In the genomic region with DNA sequence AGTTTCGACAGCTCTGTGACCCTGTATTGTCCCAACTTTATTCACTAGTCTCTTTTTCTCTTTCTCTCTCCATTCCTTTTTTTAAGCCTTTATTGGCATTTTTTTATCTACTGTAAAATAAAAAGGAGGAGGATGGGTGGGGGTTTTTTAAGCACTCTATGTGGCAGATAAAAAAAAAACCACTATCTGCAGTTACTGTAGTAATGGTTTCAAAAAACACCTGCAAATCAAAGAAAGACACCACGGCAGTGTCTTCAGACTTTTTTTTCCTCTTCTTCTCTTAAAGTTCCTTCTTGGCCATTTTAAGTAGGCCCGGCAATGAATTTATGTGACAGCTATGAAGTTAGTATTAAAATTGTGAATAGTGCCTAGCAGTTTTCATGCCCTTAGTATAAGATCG, we compare ENCODE assay signal across 17 cellular contexts. TPM values are rescaled to one million over a fixed set of nuclear protein-coding genes. Genes with fewer than 3 reads are reported as not detected.
DNase-seq lines count a peak whose midpoint lies in the region; ATAC-seq and TF ChIP-seq lines count a peak whose summit lies in the region.
"Had no signal": no experiment of that assay in that cellular context is flagged by ENCODE, and none has a peak within 500 bp of the region (broad histone marks: within the 10 kb centered on the region; RNA-seq: fewer than 3 reads in every experiment).

No MANE protein-coding gene starts in this region.

- TF ChIP-seq POLR2A in thyroid gland (IDR thresholded peaks at IDR 0.05), result no peak

- no peak overlapping the region for H2BK120ac ChIP-seq in neuronal stem cell (ENCODE audit: low read depth, low read length)

- no peaks in the 10 kb centered on the region for H3K79me1 ChIP-seq in neuronal stem cell (ENCODE audit: low read depth, low read length)

- H3K27ac ChIP-seq in endodermal cell (ENCODE audit: low read depth, low read length) (no peak overlapping the region), neuronal stem cell (replicated peaks; ENCODE audit: low read length) (no peak overlapping the region), thyroid gland (no peak overlapping the region)
- H3K27ac ChIP-seq: HL-60, upper lobe of left lung had no signal

- H3K9me3 ChIP-seq in endodermal cell (ENCODE audit: control insufficient read depth, low read length), result no peaks in the 10 kb centered on the region
- H3K9me3 ChIP-seq in neuronal stem cell (replicated peaks in 1 of 2; ENCODE audit: control insufficient read depth in 2 of 2, insufficient read depth in 1 of 2, low read depth in 1 of 2, low read length in 2 of 2), result no peaks in the 10 kb centered on the region
- H3K9me3 ChIP-seq in thyroid gland, result no peaks in the 10 kb centered on the region
- H3K9me3 ChIP-seq: upper lobe of left lung had no signal

- no peak for ATAC-seq in activated CD4-positive, alpha-beta T cell treated with anti-CD3 and anti-CD28 coated beads for 36 hours
- ATAC-seq in WTC11, result no peak
- ATAC-seq: Panc1 had no signal

- no peak overlapping the region for H3K23ac ChIP-seq in neuronal stem cell (ENCODE audit: low read depth, low read length, poor library complexity)

- peaks cover 36% of the 10 kb centered on the region for H3K27me3 Mint-ChIP-seq in activated CD4-positive, alpha-beta T cell treated with anti-CD3 and anti-CD28 coated beads for 36 hours
- peaks cover 24% of the 10 kb centered on the region for H3K27me3 Mint-ChIP-seq in WTC11 (ENCODE audit: low read depth)
- H3K27me3 Mint-ChIP-seq in endodermal cell (ENCODE audit: insufficient read depth), result peaks cover 35% of the 10 kb centered on the region

- peak overlapping the region; percentile 98 for H3K4me2 ChIP-seq in neuronal stem cell (ENCODE audit: insufficient read depth, low read length, poor library complexity, severe bottlenecking)

- H3K4me3 Mint-ChIP-seq in activated CD4-positive, alpha-beta T cell treated with anti-CD3 and anti-CD28 coated beads for 36 hours, result peak overlapping the region; percentile 58
- peak overlapping the region; percentile 84 for H3K4me3 Mint-ChIP-seq in WTC11
- H3K4me3 Mint-ChIP-seq in endodermal cell, result peak overlapping the region; percentile 53

- peak overlapping the region; percentile 18 for H3K27ac Mint-ChIP-seq in activated CD4-positive, alpha-beta T cell treated with anti-CD3 and anti-CD28 coated beads for 36 hours
- H3K27ac Mint-ChIP-seq in WTC11 (no peak overlapping the region), endodermal cell (no peak overlapping the region)

- POLR2A ChIA-PET in activated CD4-positive, alpha-beta T cell treated with anti-CD3 and anti-CD28 coated beads for 36 hours (lab: Charles Lee), result no interaction called here
- POLR2A ChIA-PET in WTC11 (lab: Charles Lee), result no interaction called here

- intact Hi-C loops in activated CD4-positive, alpha-beta T cell treated with anti-CD3 and anti-CD28 coated beads for 36 hours (cut with DNase I, micrococcal nuclease), result no loop called here
- intact Hi-C loops in thyroid gland (cut with DNase I), result no loop called here

- no peak overlapping the region for H2BK12ac ChIP-seq in neuronal stem cell (ENCODE audit: low read length)

- H2BK5ac ChIP-seq in neuronal stem cell (ENCODE audit: low read length), result no peak overlapping the region

- no peak overlapping the region for H3K4ac ChIP-seq in neuronal stem cell (ENCODE audit: low read length)

- no peaks in the 10 kb centered on the region for H3K36me3 ChIP-seq in endodermal cell (ENCODE audit: control insufficient read depth, insufficient read depth, low read length)
- no peaks in the 10 kb centered on the region for H3K36me3 ChIP-seq in neuronal stem cell (replicated peaks in 1 of 2; ENCODE audit: control insufficient read depth in 2 of 2, insufficient read depth in 2 of 2, low read length in 2 of 2)
- no peaks in the 10 kb centered on the region for H3K36me3 ChIP-seq in thyroid gland
- H3K36me3 ChIP-seq: upper lobe of left lung had no signal

- H2AK5ac ChIP-seq in neuronal stem cell (ENCODE audit: low read depth, low read length), result no peak overlapping the region

- peaks cover 7% of the 10 kb centered on the region for H3K9me3 Mint-ChIP-seq in activated CD4-positive, alpha-beta T cell treated with anti-CD3 and anti-CD28 coated beads for 36 hours (ENCODE audit: low read depth)
- H3K9me3 Mint-ChIP-seq in WTC11, result peaks cover 11% of the 10 kb centered on the region
- no peaks in the 10 kb centered on the region for H3K9me3 Mint-ChIP-seq in endodermal cell

- H3K27me3 ChIP-seq in endodermal cell (ENCODE audit: control insufficient read depth, insufficient read depth, low read length, poor library complexity, severe bottlenecking), result peaks cover 33% of the 10 kb centered on the region
- peaks cover 0 to 26% (median 2%) of the 10 kb centered on the region in 3 experiments for H3K27me3 ChIP-seq in neuronal stem cell (ENCODE audit: control insufficient read depth in 3 of 3, insufficient read depth in 3 of 3, low read depth in 1 of 3, low read length in 3 of 3)
- peaks cover 4% of the 10 kb centered on the region for H3K27me3 ChIP-seq in thyroid gland

- H3K4me3 ChIP-seq in endodermal cell (ENCODE audit: low read length) (no peak overlapping the region), neuronal stem cell (ENCODE audit: low read length in 2 of 2) (no peak overlapping the region), thyroid gland (replicated peaks in 1 of 3) (no peak overlapping the region)

- CTCF ChIA-PET in activated CD4-positive, alpha-beta T cell treated with anti-CD3 and anti-CD28 coated beads for 36 hours (lab: Charles Lee), result no interaction called here
- CTCF ChIA-PET in WTC11 (lab: Charles Lee), result interaction anchor here (1.7 kb wide), 1 partner anchor 60 kb away, joined by 4 read pairs; no protein-coding TSS in a partner anchor

- TF ChIP-seq CTCF in WTC11 (IDR thresholded peaks at IDR 0.05), result no peak
- TF ChIP-seq CTCF in endodermal cell (conservative IDR thresholded peaks at IDR 0.05), result no peak
- TF ChIP-seq CTCF in thyroid gland (IDR thresholded peaks at IDR 0.05), result no peak

- no peak overlapping the region for H3K14ac ChIP-seq in neuronal stem cell (ENCODE audit: low read length)

- no peaks in the 10 kb centered on the region for H3K36me3 Mint-ChIP-seq in activated CD4-positive, alpha-beta T cell treated with anti-CD3 and anti-CD28 coated beads for 36 hours (ENCODE audit: low read depth)
- no peaks in the 10 kb centered on the region for H3K36me3 Mint-ChIP-seq in WTC11
- H3K36me3 Mint-ChIP-seq in endodermal cell (ENCODE audit: low read depth), result no peaks in the 10 kb centered on the region

- no peak overlapping the region for H2BK15ac ChIP-seq in neuronal stem cell (ENCODE audit: low read length)

- H4K8ac ChIP-seq in neuronal stem cell (ENCODE audit: low read depth, low read length), result no peak overlapping the region

- WGBS in endodermal cell (ENCODE audit: insufficient coverage in 1 of 2, insufficient read length in 1 of 2), 2 experiments, result 50 to 57% methylated on average over 3 to 4 of the region's 4 CpGs
- no CpG with 5 or more reads among the region's 4 CpGs for WGBS in neuronal stem cell (ENCODE audit: extremely low coverage in 2 of 2, insufficient read length in 2 of 2, insufficient replicate concordance in 1 of 2), 2 donors
- WGBS in thyroid gland, 2 donors, result 38 to 51% methylated on average over 4 of the region's 4 CpGs

- H3K4me1 ChIP-seq in endodermal cell (ENCODE audit: control insufficient read depth, insufficient read depth, low read length), result peaks cover 5% of the 10 kb centered on the region
- H3K4me1 ChIP-seq in neuronal stem cell (ENCODE audit: control insufficient read depth in 2 of 2, insufficient read depth in 1 of 2, low read depth in 1 of 2, low read length in 2 of 2), result peaks cover 7 to 12% of the 10 kb centered on the region in 2 donors
- H3K4me1 ChIP-seq in thyroid gland, result peaks cover 10% of the 10 kb centered on the region in 2 donors

- H3K18ac ChIP-seq in neuronal stem cell (ENCODE audit: low read length), result no peak overlapping the region

- H2AFZ ChIP-seq in neuronal stem cell (ENCODE audit: low read length), result no peak overlapping the region

- peaks cover 20% of the 10 kb centered on the region for H3K4me1 Mint-ChIP-seq in activated CD4-positive, alpha-beta T cell treated with anti-CD3 and anti-CD28 coated beads for 36 hours
- H3K4me1 Mint-ChIP-seq in WTC11 (peaks cover 25% of the 10 kb centered on the region), endodermal cell (peaks cover 10% of the 10 kb centered on the region)

- H4K91ac ChIP-seq in neuronal stem cell (ENCODE audit: low read depth, low read length, poor library complexity), result no peak overlapping the region

- DNase-seq in activated CD4-positive, alpha-beta T cell treated with anti-CD3 and anti-CD28 coated beads for 36 hours, result no peak
- no peak for DNase-seq in activated CD4-positive, alpha-beta T cell treated with anti-CD3 and anti-CD28 coated beads for 1 hour
- DNase-seq in WTC11 (ENCODE audit: low spot score) (no peak), endodermal cell (no peak), neuronal stem cell (ENCODE audit: low spot score) (no peak), dedifferentiated amniotic fluid mesenchymal stem cell (ENCODE audit: extremely low spot score) (no peak), thyroid gland (no peak), SK-N-DZ (ENCODE audit: low spot score) (no peak)
- DNase-seq: activated CD4-positive, alpha-beta T cell treated with anti-CD3 and anti-CD28 coated beads for 48 hours; left cardiac atrium; NCI-H187 treated with DMSO at 0.1 percent for 48 hours; SW 1271; upper lobe of left lung had no signal

- H3K9ac ChIP-seq in endodermal cell (ENCODE audit: extremely low read depth, low read length, poor library complexity, severe bottlenecking) (no peak overlapping the region), neuronal stem cell (ENCODE audit: low read depth, low read length, poor library complexity) (no peak overlapping the region)

TF ChIP-seq in WTC11, 78 proteins besides CTCF, POLR2A, EP300 and RAD21 (continues in another document):
- TF ChIP-seq E2F5 (CRISPR knock-in tag; IDR thresholded peaks at IDR 0.05), result no peak
- TF ChIP-seq FOXP1 (CRISPR knock-in tag; IDR thresholded peaks at IDR 0.05; ENCODE audit: borderline replicate concordance), result no peak
- no peak for TF ChIP-seq TEAD4 (CRISPR knock-in tag; IDR thresholded peaks at IDR 0.05)

RNA-seq across cellular contexts. Expression of gene C12orf42, which starts 1.4 kb away (rescaled TPM):
- under 1 TPM in 1 of 2 experiments, not detected in 1; 0.23 TPM for total RNA-seq in activated CD4-positive, alpha-beta T cell treated with anti-CD3 and anti-CD28 coated beads for 36 hours
- total RNA-seq in WTC11 (2021) (0.25 to 0.37 TPM (median 0.32 TPM) in 3 replicates), endodermal cell (not detected), thyroid gland (not detected)
- polyA plus RNA-seq in endodermal cell (2013, experiment 1 of 2), result not detected
- polyA plus RNA-seq in endodermal cell (2013, experiment 2 of 2), result 0.29 TPM
- 0.15 TPM for polyA plus RNA-seq in neuronal stem cell (2013, experiment 1 of 2)
- 0.07 TPM for polyA plus RNA-seq in neuronal stem cell (2013, experiment 2 of 2)
- 0.10 TPM in 1 of 2 replicates, not detected in the other for polyA plus RNA-seq in SK-N-DZ (2014; cell fraction: cytosol; rRNA removed)
- polyA plus RNA-seq in SK-N-DZ (2014; cell fraction: nucleus; rRNA removed), result 0.12 and 1.5 TPM in 2 replicates
- total RNA-seq: A172, epithelial cell of proximal tubule, left cardiac atrium, upper lobe of left lung had no signal
